In genomic region chr20:37615507-37616425, GRCh38 we compare ENCODE assay signal across 8 cellular contexts.
A peak's percentile ranks its signal among the peaks of the same experiment; 100 is the strongest.
DNase-seq lines count a peak whose midpoint lies in the region; ATAC-seq and TF ChIP-seq lines count a peak whose summit lies in the region.

No MANE protein-coding gene starts in this region.

- no peaks in the 10 kb centered on the region for H3K4me1 ChIP-seq in colonic mucosa
- no peaks in the 10 kb centered on the region for H3K4me1 ChIP-seq in osteoblast (ENCODE audit: insufficient read depth, low read length)

- no peaks in the 10 kb centered on the region for H3K79me2 ChIP-seq in osteoblast (ENCODE audit: insufficient read depth, low read length)

- H3K9me3 ChIP-seq in colonic mucosa (no peaks in the 10 kb centered on the region), osteoblast (ENCODE audit: low read depth, low read length) (no peaks in the 10 kb centered on the region)

- no peaks in the 10 kb centered on the region for H4K20me1 ChIP-seq in osteoblast (ENCODE audit: insufficient read depth, low read length)

- H2AFZ ChIP-seq in osteoblast (ENCODE audit: low read length): no peak overlapping the region

- H3K27me3 ChIP-seq in colonic mucosa (no peaks in the 10 kb centered on the region), osteoblast (ENCODE audit: insufficient read depth, low read length) (peaks cover 24% of the 10 kb centered on the region)

- H3K27ac ChIP-seq in colonic mucosa (no peak overlapping the region), osteoblast (ENCODE audit: low read depth, low read length) (no peak overlapping the region)

- DNase-seq in GDM1 (lab: John Stamatoyannopoulos, UW) (peak; percentile 3), NCI-H1105 (lab: John Stamatoyannopoulos, UW) (peak; percentile 80), colonic mucosa (no peak), osteoblast (ENCODE audit: insufficient read length, low spot score, missing footprints) (no peak), ACHN (no peak), SKM-1 (lab: John Stamatoyannopoulos, UW; ENCODE audit: unreplicated experiment) (no peak)
- DNase-seq in activated CD4-positive, alpha-beta T cell treated with anti-CD3 and anti-CD28 coated beads for 24 hours (ENCODE audit: low read depth in 2 of 2): peak; percentile 35 to 63

- TF ChIP-seq CTCF in colonic mucosa (IDR thresholded peaks at IDR 0.05) (peak; percentile 57), osteoblast (IDR thresholded peaks at IDR 0.05; ENCODE audit: extremely low read depth, low read depth, low read length) (peak; percentile 77)

- H3K36me3 ChIP-seq in colonic mucosa: no peaks in the 10 kb centered on the region
- H3K36me3 ChIP-seq in osteoblast (ENCODE audit: insufficient read depth, low read length): no peaks in the 10 kb centered on the region

- no peak overlapping the region for H3K9ac ChIP-seq in colonic mucosa (ENCODE audit: low read depth in 2 of 2, low read length in 2 of 2)

- in situ Hi-C loops in ACHN (cut with HindIII; ENCODE audit: low pct_ligation_motif_present, low pct_unique_long_range_greater_than_20kb, low sequenced_read_pairs): no loop called here

- intact Hi-C loops in colonic mucosa (cut with DNase I): no loop called here

- no peak overlapping the region for H3K4me2 ChIP-seq in osteoblast (ENCODE audit: insufficient read depth, low read length)

- H3K4me3 ChIP-seq in colonic mucosa (no peak overlapping the region), osteoblast (ENCODE audit: insufficient read depth, low read length) (no peak overlapping the region)

- ATAC-seq in HG03045 (IDR thresholded peaks at IDR 0.05; ENCODE audit: unreplicated experiment): no peak

Comparison
In these comparisons a context has a peak if more than half of its experiments do, and no peak if none do; other contexts are left out.
1. DNase-seq: peak in GDM1 (single experiment), NCI-H1105 (single experiment) and activated CD4-positive, alpha-beta T cell treated with anti-CD3 and anti-CD28 coated beads for 24 hours (2 of 2); none in colonic mucosa (single experiment), osteoblast (single experiment), ACHN (single experiment) and SKM-1 (single experiment).